In genomic region chr2:199329024-199329423, GRCh38 we compare ENCODE assay signal across 20 cellular contexts.
"Had no signal": no experiment of that assay in that cellular context is flagged by ENCODE, and none has a peak within 500 bp of the region (broad histone marks: within the 10 kb centered on the region; RNA-seq: fewer than 3 reads in every experiment).

No MANE protein-coding gene starts in this region.

- H3K4me2 ChIP-seq: SK-N-SH had no signal

- DNase-seq: KBM-7, MV-4-11, NCI-H1048, NCI-H1105, NCI-H1417, NCI-H1436 treated with DMSO at 0.1 percent for 48 hours, NCI-H1694, NCI-H187 treated with DMSO at 0.1 percent for 48 hours, NCI-H2029 treated with DMSO at 0.1 percent for 48 hours, NCI-H226, NCI-H446, NCI-H510A, NCI-H69, NCI-H774, PC-3, SHP77, SK-N-SH, SW 1271 had no signal

- ATAC-seq: Panc1, PC-3 had no signal

- H3K27ac ChIP-seq: RWPE1 had no signal

- H3K9me3 ChIP-seq: SK-N-SH had no signal

- H3K9ac ChIP-seq: SK-N-SH had no signal
